In genomic region chr11:88300888-88301477, GRCh38 we compare ENCODE assay signal across 1 cellular context.
TF ChIP-seq lines count a peak whose summit lies in the region.

No MANE protein-coding gene starts in this region.

TF ChIP-seq in SK-N-SH treated with all-trans-retinoic acid at 6 μM for 48 hours, 23 proteins besides CTCF, POLR2A, EP300 and RAD21 (continued from another document):
- TF ChIP-seq TSHZ2 (CRISPR knock-in tag; IDR thresholded peaks at IDR 0.05) (no peak), BACH2 (CRISPR knock-in tag; IDR thresholded peaks at IDR 0.05; ENCODE audit: borderline replicate concordance) (no peak), ZNF8 (CRISPR knock-in tag; IDR thresholded peaks at IDR 0.05) (no peak), ISL1 (CRISPR knock-in tag; IDR thresholded peaks at IDR 0.05) (no peak), SNAI2 (CRISPR knock-in tag; IDR thresholded peaks at IDR 0.05) (no peak), ZNF70 (CRISPR knock-in tag; IDR thresholded peaks at IDR 0.05) (no peak)
